ENCODE assay signal across 1 cellular context in genomic region chr2:47033102-47033880, GRCh38.
TF ChIP-seq lines count a peak whose summit lies in the region.

No MANE protein-coding gene starts in this region.

TF ChIP-seq in IMR-90, 13 proteins besides CTCF, POLR2A, EP300 and RAD21 (continued from another document):
- TF ChIP-seq CHD1 (IDR thresholded peaks at IDR 0.05; ENCODE audit: low read depth, low read length) (no peak), FOS (IDR thresholded peaks at IDR 0.05; ENCODE audit: low read depth, low read length) (no peak), USF2 (IDR thresholded peaks at IDR 0.05; ENCODE audit: low read depth, low read length) (no peak)
